10 cellular contexts compared by ENCODE assay signal in the genomic region with DNA sequence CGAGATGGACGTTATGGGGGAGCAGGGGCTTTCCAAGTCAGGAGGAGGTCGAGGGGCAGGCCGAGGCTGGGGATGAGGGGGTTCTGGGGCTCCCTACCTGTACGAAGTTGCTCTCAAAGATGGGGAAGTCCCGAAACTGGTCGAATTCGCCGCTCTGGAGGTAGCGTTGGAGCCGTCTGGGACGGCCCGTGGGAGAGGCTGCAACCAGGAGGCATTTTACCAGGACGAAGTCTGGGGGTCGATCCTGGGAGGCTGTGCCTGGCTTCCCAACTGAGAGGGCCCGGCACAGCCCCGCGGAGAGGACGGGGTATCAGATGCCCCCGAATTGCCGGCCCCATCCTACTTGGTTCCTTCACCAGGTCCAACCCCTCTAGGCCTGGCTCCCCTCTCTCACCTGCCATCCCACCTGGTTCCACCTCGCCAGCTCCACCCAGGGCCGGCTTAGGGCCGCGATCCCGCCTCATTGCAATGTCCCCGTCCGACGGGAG. TPM values are rescaled to one million over a fixed set of nuclear protein-coding genes. Genes with fewer than 3 reads are reported as not detected.
A peak's percentile ranks its signal among the peaks of the same experiment; 100 is the strongest.
DNase-seq lines count a peak whose midpoint lies in the region; ATAC-seq and TF ChIP-seq lines count a peak whose summit lies in the region.
"Had no signal": no experiment of that assay in that cellular context is flagged by ENCODE, and none has a peak within 500 bp of the region (broad histone marks: within the 10 kb centered on the region; RNA-seq: fewer than 3 reads in every experiment).

No MANE protein-coding gene starts in this region.

- no peak overlapping the region for H3K4me2 ChIP-seq in mesenchymal stem cell (ENCODE audit: low read length, poor library complexity, severe bottlenecking)

- no peaks in the 10 kb centered on the region for H3K9me3 ChIP-seq in heart right ventricle
- H3K9me3 ChIP-seq in ascending aorta, result no peaks in the 10 kb centered on the region
- no peaks in the 10 kb centered on the region for H3K9me3 ChIP-seq in mesenchymal stem cell (ENCODE audit: control insufficient read depth, low read length)
- H3K9me3 ChIP-seq in vagina, result no peaks in the 10 kb centered on the region

- H2AFZ ChIP-seq in mesenchymal stem cell (ENCODE audit: low read depth, low read length), result no peak overlapping the region

- TF ChIP-seq CTCF in heart right ventricle (IDR thresholded peaks at IDR 0.05), result no peak
- TF ChIP-seq CTCF in ascending aorta (IDR thresholded peaks at IDR 0.05), result no peak
- TF ChIP-seq CTCF in vagina (IDR thresholded peaks at IDR 0.05), result no peak

- no peak overlapping the region for H3K23ac ChIP-seq in mesenchymal stem cell (ENCODE audit: low read length in 2 of 2)

- H3K27me3 ChIP-seq in heart right ventricle, result no peaks in the 10 kb centered on the region
- H3K27me3 ChIP-seq in ascending aorta, result no peaks in the 10 kb centered on the region
- no peaks in the 10 kb centered on the region for H3K27me3 ChIP-seq in mesenchymal stem cell (ENCODE audit: control insufficient read depth in 1 of 2, insufficient read depth in 1 of 2, low read length in 2 of 2)
- no peaks in the 10 kb centered on the region for H3K27me3 ChIP-seq in vagina

- H3K27ac ChIP-seq in heart right ventricle, result peak overlapping the region in 6 of 10 donors; percentile 54 to 89 (median 75)
- peak overlapping the region in 1 of 2 donors; percentile 19 for H3K27ac ChIP-seq in ascending aorta
- H3K27ac ChIP-seq in mesenchymal stem cell (ENCODE audit: low read length, poor library complexity, severe bottlenecking), result no peak overlapping the region
- no peak overlapping the region for H3K27ac ChIP-seq in vagina

- peaks cover 5 to 25% (median 19%) of the 10 kb centered on the region in 9 donors for H3K4me1 ChIP-seq in heart right ventricle
- H3K4me1 ChIP-seq in ascending aorta, result peaks cover 8 to 12% of the 10 kb centered on the region in 2 donors
- H3K4me1 ChIP-seq in mesenchymal stem cell (ENCODE audit: control insufficient read depth, insufficient read depth, low read depth, low read length), result peaks cover 13% of the 10 kb centered on the region
- peaks cover 22% of the 10 kb centered on the region for H3K4me1 ChIP-seq in vagina

- H3K9ac ChIP-seq in mesenchymal stem cell (ENCODE audit: low read length), result no peak overlapping the region

- H2AK5ac ChIP-seq in mesenchymal stem cell (ENCODE audit: low read length, severe bottlenecking), result no peak overlapping the region

- H2BK120ac ChIP-seq in mesenchymal stem cell (ENCODE audit: low read depth, low read length), result no peak overlapping the region

- peak overlapping the region in 8 of 10 donors; percentile 72 to 100 (median 90) for H3K4me3 ChIP-seq in heart right ventricle
- H3K4me3 ChIP-seq in ascending aorta, result peak overlapping the region; percentile 91 to 96
- peak overlapping the region; percentile 28 to 99 for H3K4me3 ChIP-seq in mesenchymal stem cell (ENCODE audit: insufficient read depth in 1 of 2, low read depth in 1 of 2, low read length in 2 of 2)
- H3K4me3 ChIP-seq in vagina, result peak overlapping the region; percentile 77 to 86

- H4K91ac ChIP-seq in mesenchymal stem cell (ENCODE audit: low read length), result peak overlapping the region; percentile 69

- intact Hi-C loops in heart right ventricle (cut with DNase I) (loop anchor here in 2 of 10 donors (2.0 to 5.0 kb wide), 3 partner anchors 35 to 103 kb away; partner anchors contain the start of genes JOSD2 (in 2 of the 2) and ASPDH (in 1 of the 2)), left cardiac atrium (cut with DNase I) (no loop called here), ascending aorta (cut with DNase I) (loop anchor here (1.0 to 5.0 kb wide), 2 partner anchors 36 to 93 kb away; partner anchors contain the start of genes JOSD2 and POLD1), vagina (cut with DNase I) (no loop called here)

- no peak overlapping the region for H2BK12ac ChIP-seq in mesenchymal stem cell (ENCODE audit: low read length in 2 of 2)

- H3K4ac ChIP-seq in mesenchymal stem cell (ENCODE audit: low read depth in 1 of 2, low read length in 2 of 2), result no peak overlapping the region

- H2BK15ac ChIP-seq in mesenchymal stem cell (ENCODE audit: low read depth, poor library complexity, severe bottlenecking), result no peak overlapping the region

- no peak overlapping the region for H2BK5ac ChIP-seq in mesenchymal stem cell (ENCODE audit: low read depth, low read length, poor library complexity, severe bottlenecking)

- peak in 1 of 8 donors; percentile 24 for ATAC-seq in heart right ventricle
- no peak for ATAC-seq in left cardiac atrium
- ATAC-seq in GM19467 (IDR thresholded peaks at IDR 0.05; ENCODE audit: unreplicated experiment), result no peak
- ATAC-seq in GM21367 (IDR thresholded peaks at IDR 0.05; ENCODE audit: unreplicated experiment), result no peak

- 64 to 71% methylated on average over 29 of the region's 29 CpGs for WGBS in heart right ventricle, 2 donors
- 81% methylated on average over 27 of the region's 29 CpGs for WGBS in mesenchymal stem cell

- H4K8ac ChIP-seq in mesenchymal stem cell (ENCODE audit: low read length), result peak overlapping the region; percentile 87

- peak overlapping the region in 1 of 2 experiments; percentile 72 for H3K18ac ChIP-seq in mesenchymal stem cell (ENCODE audit: low read depth in 1 of 2, low read length in 2 of 2)

- H3K14ac ChIP-seq in mesenchymal stem cell (ENCODE audit: low read length in 2 of 2), result no peak overlapping the region

- TF ChIP-seq POLR2A in vagina (IDR thresholded peaks at IDR 0.05), result no peak

- no peak for DNase-seq in heart right ventricle
- no peak for DNase-seq in left cardiac atrium
- no peak for DNase-seq in ascending aorta (ENCODE audit: low spot score in 2 of 2)
- no peak for DNase-seq in mesenchymal stem cell
- DNase-seq in vagina (ENCODE audit: extremely low spot score in 2 of 2), result no peak
- no peak for DNase-seq in iPS-NIHi11 (ENCODE audit: low spot score)

- H3K79me1 ChIP-seq in mesenchymal stem cell (replicated peaks; ENCODE audit: low read length, poor library complexity, severe bottlenecking), result peaks cover 33% of the 10 kb centered on the region

- H3K36me3 ChIP-seq in heart right ventricle, result peaks cover 0 to 28% (median 10%) of the 10 kb centered on the region in 9 donors
- peaks cover 16 to 19% of the 10 kb centered on the region in 2 donors for H3K36me3 ChIP-seq in ascending aorta
- peaks cover 8 to 28% of the 10 kb centered on the region in 2 experiments for H3K36me3 ChIP-seq in mesenchymal stem cell (ENCODE audit: control insufficient read depth in 1 of 2, insufficient read depth in 2 of 2, low read depth in 1 of 2, low read length in 2 of 2)
- H3K36me3 ChIP-seq in vagina, result peaks cover 0 to 17% of the 10 kb centered on the region in 2 donors

RNA-seq across cellular contexts. Expression of gene EMC10, which starts 0.5 kb away (rescaled TPM):
- 100 to 1,000 TPM in 3 of 10 donors, 10 to 100 TPM in 7; 73.6 to 152 (median 88.9) TPM for total RNA-seq in heart right ventricle
- polyA plus RNA-seq in heart right ventricle, result 100 to 1,000 TPM in 1 of 2 donors, 10 to 100 TPM in 1; 84.3 to 113 TPM
- total RNA-seq in left cardiac atrium, result 10 to 100 TPM; 82.3 to 96.9 TPM
- total RNA-seq in ascending aorta, result 87.9 TPM
- polyA plus RNA-seq in mesenchymal stem cell (2013, experiment 1 of 2), result 104 TPM
- polyA plus RNA-seq in mesenchymal stem cell (2013, experiment 2 of 2), result 102 TPM
- 33.1 TPM for total RNA-seq in vagina

RNA-seq across cellular contexts. Expression of gene GARIN5A, which starts 0.9 kb away (rescaled TPM):
- 1 to 10 TPM; 1.2 to 4.3 (median 2.0) TPM for total RNA-seq in heart right ventricle
- polyA plus RNA-seq in heart right ventricle, result 1 to 10 TPM; 1.5 to 1.8 TPM
- 1 to 10 TPM; 1.4 to 1.5 TPM for total RNA-seq in left cardiac atrium
- total RNA-seq in ascending aorta, result not detected
- 1.0 TPM for polyA plus RNA-seq in mesenchymal stem cell (2013, experiment 1 of 2)
- polyA plus RNA-seq in mesenchymal stem cell (2013, experiment 2 of 2), result 0.88 TPM
- not detected for total RNA-seq in vagina
- total RNA-seq: glomerular endothelial cell had no signal

RNA-seq across cellular contexts. Expression of gene JOSD2, which starts 35.2 kb away (rescaled TPM):
- total RNA-seq in heart right ventricle (10 to 100 TPM; 13.3 to 42.3 (median 25.2) TPM), left cardiac atrium (10 to 100 TPM; 27.3 to 36.7 TPM), ascending aorta (169 TPM), vagina (60.9 TPM)
- polyA plus RNA-seq in heart right ventricle, result 10 to 100 TPM; 64.0 to 69.6 TPM
- polyA plus RNA-seq in mesenchymal stem cell (2013, experiment 1 of 2), result 29.7 TPM
- polyA plus RNA-seq in mesenchymal stem cell (2013, experiment 2 of 2), result 30.2 TPM

RNA-seq across cellular contexts. Expression of gene ASPDH, which starts 37.9 kb away (rescaled TPM):
- total RNA-seq in heart right ventricle (not detected), left cardiac atrium (not detected), ascending aorta (not detected), vagina (not detected)
- polyA plus RNA-seq in heart right ventricle, result not detected
- not detected for polyA plus RNA-seq in mesenchymal stem cell (2013, experiment 1 of 2)
- polyA plus RNA-seq in mesenchymal stem cell (2013, experiment 2 of 2), result not detected
- total RNA-seq: Daoy, glomerular endothelial cell had no signal

RNA-seq across cellular contexts. Expression of gene MYBPC2, which starts 43.1 kb away (rescaled TPM):
- total RNA-seq in heart right ventricle (under 1 TPM in 2 of 10 donors, not detected in 8; 0.13 to 0.35 TPM), left cardiac atrium (not detected), ascending aorta (not detected), vagina (not detected)
- under 1 TPM in 1 of 2 donors, not detected in 1; 0.01 TPM for polyA plus RNA-seq in heart right ventricle
- polyA plus RNA-seq in mesenchymal stem cell (2013, experiment 1 of 2), result not detected
- polyA plus RNA-seq in mesenchymal stem cell (2013, experiment 2 of 2), result not detected
- total RNA-seq: Daoy, glomerular endothelial cell had no signal

Comparison
In these comparisons a context has a peak if more than half of its experiments do, and no peak if none do; other contexts are left out.
1. H3K27ac ChIP-seq: peak in heart right ventricle (6 of 10); none in mesenchymal stem cell (single experiment) and vagina (single experiment).
2. Peak in every context shown above with its lines, with median percentiles within 50 percentile points of each other: H3K4me3 ChIP-seq.